In genomic region chr17:22304667-22305303, GRCh38 we compare ENCODE assay signal across 33 cellular contexts.
"Had no signal": no experiment of that assay in that cellular context is flagged by ENCODE, and none has a peak within 500 bp of the region (broad histone marks: within the 10 kb centered on the region; RNA-seq: fewer than 3 reads in every experiment).

No MANE protein-coding gene starts in this region.

- H3K9me3 ChIP-seq: adrenal gland, body of pancreas, gastroesophageal sphincter had no signal

- H3K27ac ChIP-seq: adrenal gland, body of pancreas, esophagus squamous epithelium, gastroesophageal sphincter, heart right ventricle, WERI-Rb-1 had no signal

- ATAC-seq: activated CD4-positive, CD25-positive, alpha-beta regulatory T cell treated with anti-CD3 and anti-CD28 coated beads, Interleukin-2, amount 50 U/mL, for 24 hours; activated CD8-positive, alpha-beta T cell treated with anti-CD3 and anti-CD28 coated beads for 36 hours; activated naive CD8-positive, alpha-beta T cell treated with anti-CD3 and anti-CD28 coated beads, Interleukin-2, amount 50 U/mL, for 24 hours; activated T-cell treated with anti-CD3 and anti-CD28 coated beads, Interleukin-2, amount 50 U/mL, for 4 hours; body of pancreas; effector memory CD8-positive, alpha-beta T cell; gastroesophageal sphincter; heart right ventricle; T-helper 17 cell had no signal

- H3K27me3 ChIP-seq: adrenal gland, body of pancreas, esophagus squamous epithelium, heart right ventricle had no signal

- H3K4me3 Mint-ChIP-seq: activated B cell treated with CpG ODN at 0.5 μM for 24 hours; activated CD8-positive, alpha-beta T cell treated with anti-CD3 and anti-CD28 coated beads for 36 hours; activated naive CD4-positive, alpha-beta T cell treated with anti-CD3 and anti-CD28 coated beads for 36 hours; activated naive CD4-positive, alpha-beta T cell treated with anti-CD3 and anti-CD28 coated beads, Interleukin-2, amount 50 U/mL, for 24 hours; activated naive CD8-positive, alpha-beta T cell treated with anti-CD3 and anti-CD28 coated beads for 36 hours; activated naive CD8-positive, alpha-beta T cell treated with anti-CD3 and anti-CD28 coated beads, Interleukin-2, amount 50 U/mL, for 24 hours; activated T-cell treated with anti-CD3 and anti-CD28 coated beads, Interleukin-2, amount 50 U/mL, for 4 hours; activated T-helper 1 cell treated with anti-CD3 and anti-CD28 coated beads, Interleukin-12 subunit alpha, Interleukin-12 subunit beta, Interleukin-2, Interleukin-4 antibody, amounts not matched to agents 30 ng/mL and 10 ng/mL and 1 ng/mL, durations not matched to agents 14 hours and 24 hours and 36 hours; effector memory CD8-positive, alpha-beta T cell; T-helper 17 cell; T-helper 2 cell treated with Interferon-gamma antibody and Interleukin-4, amounts not matched to agents 5 μg/mL and 100 μg/mL, for 36 hours had no signal

- DNase-seq: activated B cell treated with CpG ODN at 0.5 μM for 24 hours; activated CD4-positive, alpha-beta T cell treated with anti-CD3 and anti-CD28 coated beads for 48 hours; activated CD4-positive, alpha-beta T cell treated with anti-CD3 and anti-CD28 coated beads, Interleukin-2, amount 50 U/mL, for 1 hour; activated CD4-positive, alpha-beta T cell treated with anti-CD3 and anti-CD28 coated beads, Interleukin-2, amount 50 U/mL, for 48 hours; activated CD8-positive, alpha-beta memory T cell treated with anti-CD3 and anti-CD28 coated beads for 24 hours; activated CD8-positive, alpha-beta T cell treated with anti-CD3 and anti-CD28 coated beads for 36 hours; activated effector memory CD4-positive, alpha-beta T cell treated with anti-CD3 and anti-CD28 coated beads, Interleukin-2, amount 50 U/mL, for 16 hours; activated naive CD4-positive, alpha-beta T cell treated with anti-CD3 and anti-CD28 coated beads for 36 hours; activated naive CD8-positive, alpha-beta T cell treated with anti-CD3 and anti-CD28 coated beads for 36 hours; activated naive CD8-positive, alpha-beta T cell treated with anti-CD3 and anti-CD28 coated beads, Interleukin-2, amount 50 U/mL, for 24 hours; activated T-cell treated with anti-CD3 and anti-CD28 coated beads, Interleukin-2, amount 50 U/mL, for 4 hours; adrenal gland; amygdala; aorta; body of pancreas; caudate nucleus; cortex of kidney; dermis blood vessel endothelial cell; effector CD4-positive, alpha-beta T cell; effector memory CD8-positive, alpha-beta T cell; erythroblast; esophagus squamous epithelium; foreskin melanocyte; heart right ventricle; T-helper 17 cell; T1000; WERI-Rb-1 had no signal

- H3K4me3 ChIP-seq: adrenal gland, body of pancreas, esophagus squamous epithelium, gastroesophageal sphincter, heart right ventricle had no signal

- H3K4me1 Mint-ChIP-seq: activated B cell treated with CpG ODN at 0.5 μM for 24 hours; activated naive CD4-positive, alpha-beta T cell treated with anti-CD3 and anti-CD28 coated beads, Interleukin-2, amount 50 U/mL, for 24 hours; activated naive CD8-positive, alpha-beta T cell treated with anti-CD3 and anti-CD28 coated beads for 36 hours; activated naive CD8-positive, alpha-beta T cell treated with anti-CD3 and anti-CD28 coated beads, Interleukin-2, amount 50 U/mL, for 24 hours; T-helper 17 cell had no signal

- H3K27me3 Mint-ChIP-seq: activated B cell treated with CpG ODN at 0.5 μM for 24 hours; activated CD8-positive, alpha-beta T cell treated with anti-CD3 and anti-CD28 coated beads for 36 hours; activated naive CD4-positive, alpha-beta T cell treated with anti-CD3 and anti-CD28 coated beads, Interleukin-2, amount 50 U/mL, for 24 hours; activated naive CD8-positive, alpha-beta T cell treated with anti-CD3 and anti-CD28 coated beads for 36 hours; activated naive CD8-positive, alpha-beta T cell treated with anti-CD3 and anti-CD28 coated beads, Interleukin-2, amount 50 U/mL, for 24 hours; effector memory CD8-positive, alpha-beta T cell; T-helper 17 cell had no signal

- H3K4me1 ChIP-seq: adrenal gland, body of pancreas, esophagus squamous epithelium, gastroesophageal sphincter, heart right ventricle had no signal

- H3K36me3 Mint-ChIP-seq: activated naive CD4-positive, alpha-beta T cell treated with anti-CD3 and anti-CD28 coated beads, Interleukin-2, amount 50 U/mL, for 24 hours; activated naive CD8-positive, alpha-beta T cell treated with anti-CD3 and anti-CD28 coated beads for 36 hours had no signal

- H3K27ac Mint-ChIP-seq: activated B cell treated with CpG ODN at 0.5 μM for 24 hours; activated CD8-positive, alpha-beta T cell treated with anti-CD3 and anti-CD28 coated beads for 36 hours; activated naive CD4-positive, alpha-beta T cell treated with anti-CD3 and anti-CD28 coated beads for 36 hours; activated naive CD4-positive, alpha-beta T cell treated with anti-CD3 and anti-CD28 coated beads, Interleukin-2, amount 50 U/mL, for 24 hours; activated naive CD8-positive, alpha-beta T cell treated with anti-CD3 and anti-CD28 coated beads for 36 hours; activated naive CD8-positive, alpha-beta T cell treated with anti-CD3 and anti-CD28 coated beads, Interleukin-2, amount 50 U/mL, for 24 hours; activated T-helper 1 cell treated with anti-CD3 and anti-CD28 coated beads, Interleukin-12 subunit alpha, Interleukin-12 subunit beta, Interleukin-2, Interleukin-4 antibody, amounts not matched to agents 30 ng/mL and 10 ng/mL and 1 ng/mL, durations not matched to agents 14 hours and 24 hours and 36 hours; activated T-helper 2 cell treated with anti-CD3 and anti-CD28 coated beads, Interferon-gamma antibody, Interleukin-2, Interleukin-4, amounts not matched to agents 10 μg/mL and 5 μg/mL and 100 μg/mL, durations not matched to agents 14 hours and 24 hours and 36 hours; effector memory CD8-positive, alpha-beta T cell; T-helper 17 cell; T-helper 2 cell treated with Interferon-gamma antibody and Interleukin-4, amounts not matched to agents 5 μg/mL and 100 μg/mL, for 36 hours had no signal

- H3K36me3 ChIP-seq: adrenal gland, esophagus squamous epithelium, gastroesophageal sphincter, heart right ventricle, WERI-Rb-1 had no signal
